Comparison of ENCODE assay signal across 8 cellular contexts in genomic region chr10:25226775-25227682, GRCh38. TPM values are rescaled to one million over a fixed set of nuclear protein-coding genes. Genes with fewer than 3 reads are reported as not detected.
DNase-seq lines count a peak whose midpoint lies in the region; ATAC-seq, FAIRE-seq and TF ChIP-seq lines count a peak whose summit lies in the region.

No MANE protein-coding gene starts in this region.

- no peaks in the 10 kb centered on the region for H3K9me3 Mint-ChIP-seq in CD14-positive monocyte
- no peaks in the 10 kb centered on the region for H3K9me3 Mint-ChIP-seq in astrocyte (ENCODE audit: unreplicated experiment)

- H3K4me3 ChIP-seq in astrocyte (ENCODE audit: insufficient read depth, low read depth, low read length) (no peak overlapping the region), tibial artery (no peak overlapping the region), ovary (no peak overlapping the region)

- no peak overlapping the region for H3K27ac ChIP-seq in astrocyte (ENCODE audit: low read depth, low read length)
- no peak overlapping the region for H3K27ac ChIP-seq in tibial artery
- H3K27ac ChIP-seq in ovary = no peak overlapping the region

- TF ChIP-seq EP300 in ovary (IDR thresholded peaks at IDR 0.05) = no peak

- no peaks in the 10 kb centered on the region for H3K27me3 Mint-ChIP-seq in CD14-positive monocyte (ENCODE audit: low read depth in 3 of 3)
- no peaks in the 10 kb centered on the region for H3K27me3 Mint-ChIP-seq in astrocyte (ENCODE audit: low read depth, unreplicated experiment)

- H3K36me3 Mint-ChIP-seq in CD14-positive monocyte (no peaks in the 10 kb centered on the region), astrocyte (ENCODE audit: low read depth, unreplicated experiment) (no peaks in the 10 kb centered on the region)

- H3K36me3 ChIP-seq in astrocyte (ENCODE audit: insufficient read depth, low read length) = no peaks in the 10 kb centered on the region
- H3K36me3 ChIP-seq in tibial artery = no peaks in the 10 kb centered on the region
- no peaks in the 10 kb centered on the region for H3K36me3 ChIP-seq in ovary

- no peaks in the 10 kb centered on the region for H3K9me3 ChIP-seq in astrocyte (ENCODE audit: insufficient read depth, low read depth, low read length)
- H3K9me3 ChIP-seq in tibial artery = no peaks in the 10 kb centered on the region
- H3K9me3 ChIP-seq in ovary = no peaks in the 10 kb centered on the region

- TF ChIP-seq CTCF in CD14-positive monocyte (IDR thresholded peaks at IDR 0.05) (peak; percentile 12), astrocyte (IDR thresholded peaks at IDR 0.05; ENCODE audit: insufficient read depth, low read depth, low read length) (peak; percentile 89), tibial artery (IDR thresholded peaks at IDR 0.05) (peak; percentile 36 to 52), ovary (IDR thresholded peaks at IDR 0.05) (no peak)

- H3K4me1 ChIP-seq in astrocyte (ENCODE audit: insufficient read depth, low read length) = no peaks in the 10 kb centered on the region
- no peaks in the 10 kb centered on the region for H3K4me1 ChIP-seq in tibial artery
- no peaks in the 10 kb centered on the region for H3K4me1 ChIP-seq in ovary (ENCODE audit: insufficient read depth)

- H3K27ac Mint-ChIP-seq in CD14-positive monocyte (peak overlapping the region in 1 of 7 donors; percentile 64), astrocyte (ENCODE audit: unreplicated experiment) (no peak overlapping the region)

- no peaks in the 10 kb centered on the region for H4K20me1 ChIP-seq in astrocyte (ENCODE audit: insufficient read depth, low read length)

- H3K4me1 Mint-ChIP-seq in CD14-positive monocyte = no peaks in the 10 kb centered on the region
- no peaks in the 10 kb centered on the region for H3K4me1 Mint-ChIP-seq in astrocyte (ENCODE audit: low read depth, unreplicated experiment)

- 24 to 30% (median 29%) methylated on average over 7 of the region's 7 CpGs for WGBS in ovary, 3 donors

- intact Hi-C loops in CD14-positive monocyte (cut with micrococcal nuclease) (no loop called here), tibial artery (cut with DNase I; ENCODE audit: low total_unique reads) (no loop called here), ovary (cut with DNase I) (no loop called here)

- no peak overlapping the region for H3K9ac ChIP-seq in astrocyte (ENCODE audit: low read length)

- ATAC-seq in GM18502 (IDR thresholded peaks at IDR 0.05; ENCODE audit: poor library complexity, unreplicated experiment) = peak; percentile 71
- ATAC-seq in HG03196 (IDR thresholded peaks at IDR 0.05; ENCODE audit: unreplicated experiment) = no peak

- DNase-seq in CD14-positive monocyte (ENCODE audit: low spot score) (no peak), NCI-H146 treated with DMSO at 0.1 percent for 48 hours (lab: John Stamatoyannopoulos, UW; ENCODE audit: unreplicated experiment) (peak; percentile 66), astrocyte (ENCODE audit: low read depth) (peak; percentile 36), inferior parietal cortex (ENCODE audit: extremely low spot score) (peak; percentile 74), tibial artery (no peak), ovary (no peak)

- no peak for TF ChIP-seq POLR2A in ovary (IDR thresholded peaks at IDR 0.05)

- peak; percentile 79 for FAIRE-seq in astrocyte (lab: Jason Lieb, UNC)

- no peak overlapping the region for H3K4me2 ChIP-seq in astrocyte (ENCODE audit: low read length)

- H3K4me3 Mint-ChIP-seq in CD14-positive monocyte = no peak overlapping the region
- H3K4me3 Mint-ChIP-seq in astrocyte (ENCODE audit: unreplicated experiment) = no peak overlapping the region

- no peak overlapping the region for H2AFZ ChIP-seq in astrocyte (ENCODE audit: low read depth, low read length)

- H3K27me3 ChIP-seq in astrocyte (ENCODE audit: insufficient read depth, low read length) = no peaks in the 10 kb centered on the region
- H3K27me3 ChIP-seq in tibial artery = no peaks in the 10 kb centered on the region
- H3K27me3 ChIP-seq in ovary = no peaks in the 10 kb centered on the region

- H3K79me2 ChIP-seq in astrocyte (ENCODE audit: insufficient read depth, low read length) = no peaks in the 10 kb centered on the region

RNA-seq across cellular contexts. Expression of gene GPR158, which starts 52.2 kb away (rescaled TPM):
- polyA plus RNA-seq in CD14-positive monocyte (not detected), ovary (under 1 TPM; 0.13 to 0.22 TPM)
- total RNA-seq in astrocyte (0.12 and 0.27 TPM in 2 replicates), ovary (under 1 TPM in 6 of 7 donors, not detected in 1; 0.10 to 0.47 (median 0.20) TPM)

Comparison
In these comparisons a context has a peak if more than half of its experiments do, and no peak if none do; other contexts are left out.
1. DNase-seq: peak in NCI-H146 treated with DMSO at 0.1 percent for 48 hours (single experiment), astrocyte (single experiment) and inferior parietal cortex (single experiment); none in CD14-positive monocyte (single experiment), tibial artery (0 of 2) and ovary (0 of 5).
2. CTCF ChIP-seq: peak in CD14-positive monocyte (single experiment), astrocyte (single experiment) and tibial artery (2 of 2); none in ovary (0 of 3).